27 cellular contexts compared by ENCODE assay signal in the genomic region with DNA sequence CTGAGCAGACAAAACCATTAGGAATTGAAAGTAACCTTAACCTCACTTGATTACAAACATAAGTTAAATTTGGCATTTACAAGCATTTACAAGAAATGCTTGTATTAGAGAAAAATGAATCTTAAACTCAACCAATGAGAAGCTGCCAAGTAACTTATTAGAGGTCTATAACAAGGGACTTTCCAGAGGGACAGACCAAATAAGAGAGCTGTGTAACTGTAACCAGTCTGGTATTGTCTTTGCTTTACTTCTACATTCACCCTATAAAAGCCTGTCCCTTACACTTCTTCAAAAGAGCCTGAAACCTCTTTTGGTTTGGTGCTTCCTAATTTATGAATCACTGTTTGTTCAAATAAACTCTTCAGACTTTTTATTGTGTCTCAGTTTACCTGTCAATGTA.
"Had no signal": no experiment of that assay in that cellular context is flagged by ENCODE, and none has a peak within 500 bp of the region (broad histone marks: within the 10 kb centered on the region; RNA-seq: fewer than 3 reads in every experiment).

No MANE protein-coding gene starts in this region.

- H3K4me1 Mint-ChIP-seq: activated B cell treated with CpG ODN at 0.5 μM for 24 hours; activated naive CD8-positive, alpha-beta T cell treated with anti-CD3 and anti-CD28 coated beads, Interleukin-2, amount 50 U/mL, for 24 hours; endodermal cell; mesothelial cell of epicardium; naive thymus-derived CD8-positive, alpha-beta T cell; T-helper 17 cell had no signal

- DNase-seq: activated B cell treated with CpG ODN at 0.5 μM for 24 hours; activated CD4-positive, alpha-beta memory T cell treated with anti-CD3 and anti-CD28 coated beads for 36 hours; activated CD4-positive, alpha-beta T cell treated with anti-CD3 and anti-CD28 coated beads for 48 hours; activated naive CD4-positive, alpha-beta T cell treated with anti-CD3 and anti-CD28 coated beads, Interleukin-2, amount 50 U/mL, for 16 hours; activated naive CD8-positive, alpha-beta T cell treated with anti-CD3 and anti-CD28 coated beads, Interleukin-2, amount 50 U/mL, for 24 hours; activated T-cell treated with anti-CD3 and anti-CD28 coated beads, Interleukin-2, amount 50 U/mL, for 48 hours; cerebellar nuclear complex; endodermal cell; esophagus squamous epithelium; glutamatergic neuron; kidney glomerular epithelial cell; left ventricle myocardium inferior; mammary epithelial cell; naive thymus-derived CD8-positive, alpha-beta T cell; retina; sigmoid colon; stimulated activated CD4-positive, alpha-beta T cell treated with anti-CD3 and anti-CD28 coated beads, Interleukin-2, amount 100 ng/mL, for 48 hours; stimulated activated CD8-positive, alpha-beta memory T cell treated with anti-CD3 and anti-CD28 coated beads, Interleukin-4, amount 100 ng/mL, for 48 hours; stimulated activated naive CD4-positive, alpha-beta T cell; T-helper 17 cell; upper lobe of left lung had no signal

- H3K9me3 Mint-ChIP-seq: endodermal cell had no signal

- H3K27ac Mint-ChIP-seq: activated B cell treated with CpG ODN at 0.5 μM for 24 hours; activated CD4-positive, alpha-beta memory T cell treated with anti-CD3 and anti-CD28 coated beads for 36 hours; activated naive CD8-positive, alpha-beta T cell treated with anti-CD3 and anti-CD28 coated beads, Interleukin-2, amount 50 U/mL, for 24 hours; endodermal cell; mesothelial cell of epicardium; naive thymus-derived CD8-positive, alpha-beta T cell; progenitor cell of endocrine pancreas; T-helper 17 cell had no signal

- H3K4me3 ChIP-seq: coronary artery, esophagus squamous epithelium, hepatocyte, left ventricle myocardium inferior, sigmoid colon, smooth muscle cell, thoracic aorta, upper lobe of left lung had no signal

- ATAC-seq: activated naive CD8-positive, alpha-beta T cell treated with anti-CD3 and anti-CD28 coated beads, Interleukin-2, amount 50 U/mL, for 24 hours; naive thymus-derived CD8-positive, alpha-beta T cell; T-helper 17 cell had no signal

- H3K4me3 Mint-ChIP-seq: activated B cell treated with CpG ODN at 0.5 μM for 24 hours; activated CD4-positive, alpha-beta memory T cell treated with anti-CD3 and anti-CD28 coated beads for 36 hours; activated naive CD8-positive, alpha-beta T cell treated with anti-CD3 and anti-CD28 coated beads, Interleukin-2, amount 50 U/mL, for 24 hours; endodermal cell; mesothelial cell of epicardium; naive thymus-derived CD8-positive, alpha-beta T cell; T-helper 17 cell had no signal

- H3K36me3 Mint-ChIP-seq: activated CD4-positive, alpha-beta memory T cell treated with anti-CD3 and anti-CD28 coated beads for 36 hours; mesothelial cell of epicardium had no signal

- H3K27me3 Mint-ChIP-seq: activated B cell treated with CpG ODN at 0.5 μM for 24 hours; activated CD4-positive, alpha-beta memory T cell treated with anti-CD3 and anti-CD28 coated beads for 36 hours; activated naive CD8-positive, alpha-beta T cell treated with anti-CD3 and anti-CD28 coated beads, Interleukin-2, amount 50 U/mL, for 24 hours; progenitor cell of endocrine pancreas; T-helper 17 cell had no signal
